In the genomic region with DNA sequence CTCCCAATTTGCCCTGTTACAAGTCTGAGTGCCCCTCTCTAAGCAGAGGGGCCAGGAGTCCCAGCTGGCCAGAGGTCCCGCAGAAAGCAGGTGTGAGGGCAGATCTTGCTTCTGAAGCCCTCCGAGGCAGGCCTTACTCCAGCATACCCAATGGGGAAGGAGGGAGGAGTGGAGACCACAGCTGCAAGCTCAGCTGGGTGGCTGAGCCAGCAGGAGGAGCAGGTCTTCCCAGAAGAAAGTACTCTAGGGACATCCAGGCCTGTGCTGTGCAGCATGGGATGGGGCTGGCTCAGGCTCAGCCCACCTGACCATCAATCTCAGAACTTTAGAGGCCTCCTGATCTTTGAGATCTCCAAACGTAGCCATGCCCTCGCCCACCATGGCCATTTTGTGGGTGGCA, we compare ENCODE assay signal across 10 cellular contexts.
"Had no signal": no experiment of that assay in that cellular context is flagged by ENCODE, and none has a peak within 500 bp of the region (broad histone marks: within the 10 kb centered on the region; RNA-seq: fewer than 3 reads in every experiment).

No MANE protein-coding gene starts in this region.

- H3K4me3 ChIP-seq: ovary, thyroid gland had no signal

- H3K4me1 ChIP-seq: thyroid gland had no signal

- H3K27me3 ChIP-seq: ovary, thyroid gland had no signal

- DNase-seq: activated B cell treated with CpG ODN at 0.5 μM for 24 hours; activated CD4-positive, alpha-beta T cell treated with anti-CD3 and anti-CD28 coated beads for 48 hours; activated CD8-positive, alpha-beta T cell treated with anti-CD3 and anti-CD28 coated beads, Interleukin-2, amount 10 ng/mL, durations not matched to agents 7 days and 5 days; activated naive CD8-positive, alpha-beta T cell treated with anti-CD3 and anti-CD28 coated beads, Interleukin-2, amount 10 ng/mL, durations not matched to agents 7 days and 5 days; kidney; ovary; stimulated activated CD4-positive, alpha-beta T cell treated with anti-CD3 and anti-CD28 coated beads, Interleukin-2, amount 100 ng/mL, for 48 hours; T-helper 2 cell; thyroid gland had no signal

- H3K9me3 ChIP-seq: ovary, thyroid gland had no signal

- ATAC-seq: activated CD8-positive, alpha-beta T cell treated with anti-CD3 and anti-CD28 coated beads, Interleukin-2, amount 10 ng/mL, durations not matched to agents 7 days and 5 days; stimulated activated memory B cell treated with anti-CD40 and anti-IgM and Interleukin-4, amounts not matched to agents 10 μg/mL and 1 μg/mL and 100 μg/mL, for 72 hours had no signal

- H3K27ac ChIP-seq: ovary, thyroid gland had no signal

- H3K36me3 ChIP-seq: ovary, thyroid gland had no signal
